Comparison of ENCODE assay signal across 21 cellular contexts in genomic region chr7:40706829-40707228, GRCh38.
"Had no signal": no experiment of that assay in that cellular context is flagged by ENCODE, and none has a peak within 500 bp of the region (broad histone marks: within the 10 kb centered on the region; RNA-seq: fewer than 3 reads in every experiment).

No MANE protein-coding gene starts in this region.

- H3K36me3 ChIP-seq: colonic mucosa, esophagus muscularis mucosa, gastrocnemius medialis, heart right ventricle, left lung, lower lobe of right lung had no signal

- FAIRE-seq: endometrium, islet of Langerhans had no signal

- ATAC-seq: effector memory CD8-positive, alpha-beta T cell; gastrocnemius medialis; heart right ventricle; left cardiac atrium; left lung; left ventricle myocardium superior; lower lobe of right lung; naive thymus-derived CD4-positive, alpha-beta T cell had no signal

- H3K27me3 ChIP-seq: colonic mucosa, esophagus muscularis mucosa, gastrocnemius medialis, heart right ventricle, left lung had no signal

- H3K4me3 ChIP-seq: colonic mucosa, esophagus muscularis mucosa, gastrocnemius medialis, heart right ventricle, left lung, lower lobe of right lung had no signal

- H3K27ac ChIP-seq: colonic mucosa, esophagus muscularis mucosa, gastrocnemius medialis, heart right ventricle, left lung, lower lobe of right lung had no signal

- DNase-seq: colonic mucosa; cortex of kidney; effector CD8-positive, alpha-beta T cell; effector memory CD8-positive, alpha-beta T cell; endodermal cell; foreskin melanocyte; gastrocnemius medialis; glutamatergic neuron; head of caudate nucleus; heart right ventricle; hippocampal formation; left cardiac atrium; left lung; left ventricle myocardium superior; lower lobe of right lung; mesendoderm; midbrain; naive thymus-derived CD4-positive, alpha-beta T cell had no signal

- H3K9me3 ChIP-seq: colonic mucosa, esophagus muscularis mucosa, gastrocnemius medialis, heart right ventricle, left lung, lower lobe of right lung had no signal

- H3K4me1 ChIP-seq: colonic mucosa, gastrocnemius medialis, left lung, lower lobe of right lung had no signal
